In the genomic region with DNA sequence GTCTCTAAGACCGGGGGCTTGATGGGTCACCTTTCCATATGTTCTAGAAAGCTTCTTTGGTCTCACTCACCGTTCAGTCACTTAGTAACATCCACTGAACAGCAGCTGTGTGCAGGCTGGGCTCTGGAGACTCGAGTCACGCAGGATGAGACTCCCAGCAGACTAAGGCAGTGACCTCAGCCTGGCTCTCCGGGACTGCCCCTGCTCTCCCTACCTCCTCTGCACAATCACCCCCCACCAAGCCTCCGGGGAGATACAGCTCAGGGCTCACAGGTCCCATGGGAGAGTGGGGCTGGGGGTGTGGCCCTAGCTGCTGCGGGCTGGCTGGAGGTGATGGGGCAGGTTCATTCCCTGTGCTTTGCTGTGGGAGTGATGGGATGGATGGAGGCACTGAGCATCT, we compare ENCODE assay signal across 17 cellular contexts. TPM values are rescaled to one million over a fixed set of nuclear protein-coding genes. Genes with fewer than 3 reads are reported as not detected.
A peak's percentile ranks its signal among the peaks of the same experiment; 100 is the strongest.
DNase-seq lines count a peak whose midpoint lies in the region; ATAC-seq lines count a peak whose summit lies in the region.
"Had no signal": no experiment of that assay in that cellular context is flagged by ENCODE, and none has a peak within 500 bp of the region (broad histone marks: within the 10 kb centered on the region; RNA-seq: fewer than 3 reads in every experiment).

No MANE protein-coding gene starts in this region.

- peak; percentile 67 for DNase-seq in GM19238 (ENCODE audit: insufficient read length, low spot score)
- DNase-seq in hepatic stellate cell (ENCODE audit: low spot score), result peak; percentile 63
- no peak for DNase-seq in activated T-helper 1 cell treated with anti-CD3 and anti-CD28 coated beads, Interleukin-12 subunit alpha, Interleukin-12 subunit beta, Interleukin-2, Interleukin-4 antibody, amounts not matched to agents 30 ng/mL and 10 ng/mL and 1 ng/mL, durations not matched to agents 14 hours and 24 hours and 36 hours (ENCODE audit: low spot score)
- DNase-seq in GOT3 (lab: John Stamatoyannopoulos, UW), result no peak
- DNase-seq: activated naive CD4-positive, alpha-beta T cell treated with anti-CD3 and anti-CD28 coated beads, Interleukin-2, amount 10 ng/mL, durations not matched to agents 7 days and 5 days; AML-193; effector memory CD8-positive, alpha-beta T cell; naive thymus-derived CD4-positive, alpha-beta T cell; NCI-H1930; stimulated activated CD4-positive, alpha-beta T cell treated with anti-CD3 and anti-CD28 coated beads, Interleukin-2, amount 100 ng/mL, for 24 hours; uterus had no signal

- no peak overlapping the region for H3K27ac ChIP-seq in BLaER1 treated with 17β-estradiol and CSF1 and Interleukin-3, amounts not matched to agents 10 nM and 100 nM
- H3K27ac ChIP-seq in HUES6 (ENCODE audit: low read depth, low read length), result no peak overlapping the region
- H3K27ac ChIP-seq: KMS-11, uterus had no signal

- no peaks in the 10 kb centered on the region for H3K36me3 Mint-ChIP-seq in activated T-helper 1 cell treated with anti-CD3 and anti-CD28 coated beads, Interleukin-12 subunit alpha, Interleukin-12 subunit beta, Interleukin-2, Interleukin-4 antibody, amounts not matched to agents 30 ng/mL and 10 ng/mL and 1 ng/mL, durations not matched to agents 14 hours and 24 hours and 36 hours (ENCODE audit: low read depth)
- H3K36me3 Mint-ChIP-seq: activated naive CD4-positive, alpha-beta T cell treated with anti-CD3 and anti-CD28 coated beads, Interleukin-2, amount 10 ng/mL, durations not matched to agents 7 days and 5 days; naive thymus-derived CD4-positive, alpha-beta T cell had no signal

- ATAC-seq in HG03159 (IDR thresholded peaks at IDR 0.05; ENCODE audit: unreplicated experiment) (no peak), GM18870 (IDR thresholded peaks at IDR 0.05; ENCODE audit: unreplicated experiment) (no peak)
- ATAC-seq: effector memory CD8-positive, alpha-beta T cell; naive thymus-derived CD4-positive, alpha-beta T cell had no signal

- H3K36me3 ChIP-seq in BLaER1 treated with 17β-estradiol and CSF1 and Interleukin-3, amounts not matched to agents 10 nM and 100 nM, result peaks cover 0 to 33% (median 9%) of the 10 kb centered on the region in 11 experiments; a peak in 9 of 22 replicates
- H3K36me3 ChIP-seq in HUES6 (ENCODE audit: control insufficient read depth, insufficient read depth, low read length), result peaks cover 7% of the 10 kb centered on the region
- H3K36me3 ChIP-seq: uterus had no signal

- no peaks in the 10 kb centered on the region for H3K27me3 ChIP-seq in BLaER1 treated with 17β-estradiol and CSF1 and Interleukin-3, amounts not matched to agents 10 nM and 100 nM
- no peaks in the 10 kb centered on the region for H3K27me3 ChIP-seq in HUES6 (ENCODE audit: control insufficient read depth, insufficient read depth, low read length)
- H3K27me3 ChIP-seq: uterus had no signal

- peaks cover 0 to 41% (median 27%) of the 10 kb centered on the region in 10 experiments; a peak in 16 of 20 replicates for H3K4me1 ChIP-seq in BLaER1 treated with 17β-estradiol and CSF1 and Interleukin-3, amounts not matched to agents 10 nM and 100 nM
- H3K4me1 ChIP-seq in HUES6 (ENCODE audit: control insufficient read depth, insufficient read depth, low read length), result no peaks in the 10 kb centered on the region
- H3K4me1 ChIP-seq: uterus had no signal

- no peaks in the 10 kb centered on the region for H3K4me1 Mint-ChIP-seq in activated T-helper 1 cell treated with anti-CD3 and anti-CD28 coated beads, Interleukin-12 subunit alpha, Interleukin-12 subunit beta, Interleukin-2, Interleukin-4 antibody, amounts not matched to agents 30 ng/mL and 10 ng/mL and 1 ng/mL, durations not matched to agents 14 hours and 24 hours and 36 hours (ENCODE audit: low read depth)
- H3K4me1 Mint-ChIP-seq: activated naive CD4-positive, alpha-beta T cell treated with anti-CD3 and anti-CD28 coated beads, Interleukin-2, amount 10 ng/mL, durations not matched to agents 7 days and 5 days; naive thymus-derived CD4-positive, alpha-beta T cell had no signal

- H3K27ac Mint-ChIP-seq in activated T-helper 1 cell treated with anti-CD3 and anti-CD28 coated beads, Interleukin-12 subunit alpha, Interleukin-12 subunit beta, Interleukin-2, Interleukin-4 antibody, amounts not matched to agents 30 ng/mL and 10 ng/mL and 1 ng/mL, durations not matched to agents 14 hours and 24 hours and 36 hours, result no peak overlapping the region
- H3K27ac Mint-ChIP-seq: activated naive CD4-positive, alpha-beta T cell treated with anti-CD3 and anti-CD28 coated beads, Interleukin-2, amount 10 ng/mL, durations not matched to agents 7 days and 5 days; naive thymus-derived CD4-positive, alpha-beta T cell had no signal

- no peak overlapping the region for H3K4me3 Mint-ChIP-seq in activated T-helper 1 cell treated with anti-CD3 and anti-CD28 coated beads, Interleukin-12 subunit alpha, Interleukin-12 subunit beta, Interleukin-2, Interleukin-4 antibody, amounts not matched to agents 30 ng/mL and 10 ng/mL and 1 ng/mL, durations not matched to agents 14 hours and 24 hours and 36 hours
- H3K4me3 Mint-ChIP-seq: activated naive CD4-positive, alpha-beta T cell treated with anti-CD3 and anti-CD28 coated beads, Interleukin-2, amount 10 ng/mL, durations not matched to agents 7 days and 5 days; effector memory CD8-positive, alpha-beta T cell; naive thymus-derived CD4-positive, alpha-beta T cell had no signal

- H3K4me3 ChIP-seq in BLaER1 treated with 17β-estradiol and CSF1 and Interleukin-3, amounts not matched to agents 10 nM and 100 nM, result no peak overlapping the region
- H3K4me3 ChIP-seq in HUES6 (ENCODE audit: low read depth, low read length), result no peak overlapping the region
- H3K4me3 ChIP-seq: uterus had no signal

- no peaks in the 10 kb centered on the region for H3K9me3 ChIP-seq in BLaER1 treated with 17β-estradiol and CSF1 and Interleukin-3, amounts not matched to agents 10 nM and 100 nM (replicated peaks in 1 of 11)
- H3K9me3 ChIP-seq in HUES6 (ENCODE audit: control insufficient read depth, insufficient read depth, low read depth, low read length), result no peaks in the 10 kb centered on the region
- H3K9me3 ChIP-seq: uterus had no signal

- H4K20me1 ChIP-seq in BLaER1 treated with 17β-estradiol and CSF1 and Interleukin-3, amounts not matched to agents 10 nM and 100 nM, result peaks cover 0 to 51% (median 13%) of the 10 kb centered on the region in 11 experiments; a peak in 11 of 22 replicates

- H3K9me3 Mint-ChIP-seq in activated T-helper 1 cell treated with anti-CD3 and anti-CD28 coated beads, Interleukin-12 subunit alpha, Interleukin-12 subunit beta, Interleukin-2, Interleukin-4 antibody, amounts not matched to agents 30 ng/mL and 10 ng/mL and 1 ng/mL, durations not matched to agents 14 hours and 24 hours and 36 hours, result no peaks in the 10 kb centered on the region
- H3K9me3 Mint-ChIP-seq: activated naive CD4-positive, alpha-beta T cell treated with anti-CD3 and anti-CD28 coated beads, Interleukin-2, amount 10 ng/mL, durations not matched to agents 7 days and 5 days; effector memory CD8-positive, alpha-beta T cell; naive thymus-derived CD4-positive, alpha-beta T cell had no signal

- H3K9ac ChIP-seq in BLaER1 treated with 17β-estradiol and CSF1 and Interleukin-3, amounts not matched to agents 10 nM and 100 nM, result peak overlapping the region in 6 of 11 experiments; percentile 11 to 57 (median 43); a peak in 11 of 22 replicates
- peak overlapping the region; percentile 31 for H3K9ac ChIP-seq in HUES6 (ENCODE audit: low read length)
- H3K9ac ChIP-seq: KMS-11 had no signal

- peak overlapping the region in 8 of 11 experiments; percentile 27 to 67 (median 60); a peak in 15 of 22 replicates for H3K4me2 ChIP-seq in BLaER1 treated with 17β-estradiol and CSF1 and Interleukin-3, amounts not matched to agents 10 nM and 100 nM
- H3K4me2 ChIP-seq: KMS-11 had no signal

- intact Hi-C loops in activated T-helper 1 cell treated with anti-CD3 and anti-CD28 coated beads, Interleukin-12 subunit alpha, Interleukin-12 subunit beta, Interleukin-2, Interleukin-4 antibody, amounts not matched to agents 30 ng/mL and 10 ng/mL and 1 ng/mL, durations not matched to agents 14 hours and 24 hours and 36 hours (cut with micrococcal nuclease), result no loop called here

- no peaks in the 10 kb centered on the region for H3K27me3 Mint-ChIP-seq in activated T-helper 1 cell treated with anti-CD3 and anti-CD28 coated beads, Interleukin-12 subunit alpha, Interleukin-12 subunit beta, Interleukin-2, Interleukin-4 antibody, amounts not matched to agents 30 ng/mL and 10 ng/mL and 1 ng/mL, durations not matched to agents 14 hours and 24 hours and 36 hours (ENCODE audit: insufficient read depth)
- H3K27me3 Mint-ChIP-seq: activated naive CD4-positive, alpha-beta T cell treated with anti-CD3 and anti-CD28 coated beads, Interleukin-2, amount 10 ng/mL, durations not matched to agents 7 days and 5 days; effector memory CD8-positive, alpha-beta T cell; naive thymus-derived CD4-positive, alpha-beta T cell had no signal

RNA-seq across cellular contexts. Expression of a gene that starts 14.1 kb away (rescaled TPM):
- 22.9 and 25.4 TPM in 2 replicates for total RNA-seq in activated T-helper 1 cell treated with anti-CD3 and anti-CD28 coated beads, Interleukin-12 subunit alpha, Interleukin-12 subunit beta, Interleukin-2, Interleukin-4 antibody, amounts not matched to agents 30 ng/mL and 10 ng/mL and 1 ng/mL, durations not matched to agents 14 hours and 24 hours and 36 hours

RNA-seq across cellular contexts. Expression of a gene that starts 14.6 kb away (rescaled TPM):
- 61.1 and 65.7 TPM in 2 replicates for total RNA-seq in activated T-helper 1 cell treated with anti-CD3 and anti-CD28 coated beads, Interleukin-12 subunit alpha, Interleukin-12 subunit beta, Interleukin-2, Interleukin-4 antibody, amounts not matched to agents 30 ng/mL and 10 ng/mL and 1 ng/mL, durations not matched to agents 14 hours and 24 hours and 36 hours

RNA-seq across cellular contexts. Expression of a gene that starts 39.1 kb away (rescaled TPM):
- total RNA-seq in activated T-helper 1 cell treated with anti-CD3 and anti-CD28 coated beads, Interleukin-12 subunit alpha, Interleukin-12 subunit beta, Interleukin-2, Interleukin-4 antibody, amounts not matched to agents 30 ng/mL and 10 ng/mL and 1 ng/mL, durations not matched to agents 14 hours and 24 hours and 36 hours, result not detected in 2 replicates
- total RNA-seq: frontal cortex had no signal

Comparison
In these comparisons a context has a peak if more than half of its experiments do, and no peak if none do; other contexts are left out.
1. DNase-seq: peak in GM19238 (single experiment) and hepatic stellate cell (single experiment); none in activated T-helper 1 cell treated with anti-CD3 and anti-CD28 coated beads, Interleukin-12 subunit alpha, Interleukin-12 subunit beta, Interleukin-2, Interleukin-4 antibody, amounts not matched to agents 30 ng/mL and 10 ng/mL and 1 ng/mL, durations not matched to agents 14 hours and 24 hours and 36 hours (single experiment) and GOT3 (single experiment).